ENCODE assay signal across 10 cellular contexts in genomic region chr19:13314761-13315160, GRCh38.
"Had no signal": no experiment of that assay in that cellular context is flagged by ENCODE, and none has a peak within 500 bp of the region (broad histone marks: within the 10 kb centered on the region; RNA-seq: fewer than 3 reads in every experiment).

No MANE protein-coding gene starts in this region.

- H2AFZ ChIP-seq: GM23248 had no signal

- H3K36me3 ChIP-seq: HAP-1 had no signal

- H3K36me3 Mint-ChIP-seq: IgD-negative memory B cell had no signal

- H3K9me3 Mint-ChIP-seq: HFFc6 had no signal

- DNase-seq: GM23248, GOT3, H7, HFFc6, KG1 had no signal

- H3K4me3 ChIP-seq: GM23248, HAP-1 had no signal

- H3K9me3 ChIP-seq: HAP-1 had no signal

- H3K4me1 Mint-ChIP-seq: IgD-negative memory B cell had no signal

- H3K4me3 Mint-ChIP-seq: HFFc6, IgD-negative memory B cell had no signal

- H3K9ac ChIP-seq: GM23248 had no signal

- ATAC-seq: HCT116, HepG2 had no signal

- H3K27ac ChIP-seq: GM23248, HL-60 had no signal

- H3K4me1 ChIP-seq: HAP-1 had no signal

- FAIRE-seq: HepG2 had no signal

- H3K27ac Mint-ChIP-seq: HFFc6 had no signal
